Comparison of ENCODE assay signal across 27 cellular contexts in the genomic region with DNA sequence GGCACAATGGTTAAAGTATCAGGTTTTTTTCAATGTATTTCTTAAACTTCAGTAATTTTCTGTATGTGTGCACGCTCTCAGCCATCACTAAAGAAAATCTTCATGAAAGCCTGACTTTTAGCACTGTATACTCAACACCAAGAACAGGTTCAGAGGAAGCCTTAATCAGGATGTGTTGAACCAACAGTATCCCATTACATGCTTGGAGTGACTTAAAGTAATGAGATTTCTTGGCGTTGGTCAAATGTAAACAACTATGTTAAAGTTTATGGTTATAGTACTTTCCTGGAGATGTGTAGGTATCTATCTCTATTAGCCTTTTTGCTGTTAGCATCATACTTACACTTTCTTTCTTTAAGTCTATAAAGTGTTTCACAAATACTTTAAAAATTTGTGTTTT.
DNase-seq lines count a peak whose midpoint lies in the region; ATAC-seq, FAIRE-seq and TF ChIP-seq lines count a peak whose summit lies in the region.
"Had no signal": no experiment of that assay in that cellular context is flagged by ENCODE, and none has a peak within 500 bp of the region (broad histone marks: within the 10 kb centered on the region; RNA-seq: fewer than 3 reads in every experiment).

No MANE protein-coding gene starts in this region.

- ATAC-seq in HG02623 (IDR thresholded peaks at IDR 0.05; ENCODE audit: unreplicated experiment) (no peak), HG02642 (IDR thresholded peaks at IDR 0.05; ENCODE audit: poor library complexity, unreplicated experiment) (no peak)
- ATAC-seq: GM12878 had no signal

- FAIRE-seq in bronchial epithelial cell (lab: Jason Lieb, UNC) = no peak
- FAIRE-seq: A204.1, GM12878, GM12892, GM18507 had no signal

- H3K36me3 ChIP-seq in bronchial epithelial cell (ENCODE audit: control insufficient read depth, insufficient read depth, low read length) = no peaks in the 10 kb centered on the region
- H3K36me3 ChIP-seq: BE2C, BLaER1 had no signal

- TF ChIP-seq CTCF in LNCaP clone FGC (IDR thresholded peaks at IDR 0.05; ENCODE audit: control insufficient read depth, extremely low read depth, insufficient read depth) = no peak
- no peak for TF ChIP-seq CTCF in bronchial epithelial cell (IDR thresholded peaks at IDR 0.05; ENCODE audit: insufficient read depth, low read length, severe bottlenecking)

- no peak overlapping the region for H3K4me3 ChIP-seq in LNCaP clone FGC (ENCODE audit: low read depth, low read length)
- no peak overlapping the region for H3K4me3 ChIP-seq in bronchial epithelial cell (ENCODE audit: low read depth, low read length)
- H3K4me3 ChIP-seq: BLaER1, GM12878 had no signal

- DNase-seq in NCI-H82 (lab: John Stamatoyannopoulos, UW) (peak; percentile 58), NCI-H82 treated with DMSO at 0.1 percent for 48 hours (lab: John Stamatoyannopoulos, UW; ENCODE audit: unreplicated experiment) (no peak), LNCaP clone FGC (ENCODE audit: low read depth) (peak; percentile 68), bronchial epithelial cell (ENCODE audit: low read depth) (peak; percentile 33), NCI-H2196 treated with DMSO at 0.1 percent for 48 hours (lab: John Stamatoyannopoulos, UW; ENCODE audit: unreplicated experiment) (no peak)
- DNase-seq: 8988T; ACHN; BE2C; C1 segment of cervical spinal cord; CD4-positive, alpha-beta memory T cell; CD4-positive, CD25-positive, alpha-beta regulatory T cell; CD8-positive, alpha-beta memory T cell; COR-L47; DMS 273 treated with DMSO at 0.1 percent for 48 hours; DMS153; DMS53; DMS79; DND-41; EL; GDM1 had no signal

- no peaks in the 10 kb centered on the region for H3K27me3 ChIP-seq in bronchial epithelial cell (ENCODE audit: control insufficient read depth, insufficient read depth, low read length)
- H3K27me3 ChIP-seq: BE2C, BLaER1 had no signal

Comparison
In these comparisons a context has a peak if more than half of its experiments do, and no peak if none do; other contexts are left out.
1. DNase-seq: peak in NCI-H82 (single experiment), LNCaP clone FGC (single experiment) and bronchial epithelial cell (single experiment); none in NCI-H82 treated with DMSO at 0.1 percent for 48 hours (single experiment) and NCI-H2196 treated with DMSO at 0.1 percent for 48 hours (single experiment).